16 cellular contexts compared by ENCODE assay signal in genomic region chr9:14418262-14419200, GRCh38.
DNase-seq lines count a peak whose midpoint lies in the region; ATAC-seq and TF ChIP-seq lines count a peak whose summit lies in the region.
"Had no signal": no experiment of that assay in that cellular context is flagged by ENCODE, and none has a peak within 500 bp of the region (broad histone marks: within the 10 kb centered on the region; RNA-seq: fewer than 3 reads in every experiment).

No MANE protein-coding gene starts in this region.

- no peaks in the 10 kb centered on the region for H3K27me3 ChIP-seq in A673 (replicated peaks; ENCODE audit: insufficient read depth, low read depth, low read length, poor library complexity)
- peaks cover 16 to 54% of the 10 kb centered on the region in 2 experiments for H3K27me3 ChIP-seq in mesenchymal stem cell (ENCODE audit: control insufficient read depth in 1 of 2, insufficient read depth in 1 of 2, low read length in 2 of 2)
- H3K27me3 ChIP-seq: neutrophil, upper lobe of left lung had no signal

- peak overlapping the region; percentile 45 for H3K9ac ChIP-seq in mesenchymal stem cell (ENCODE audit: low read length)

- H3K9me3 ChIP-seq in A673 (ENCODE audit: low read depth, low read length, poor library complexity, severe bottlenecking) (no peaks in the 10 kb centered on the region), mesenchymal stem cell (ENCODE audit: control insufficient read depth, low read length) (peaks cover 11% of the 10 kb centered on the region)
- H3K9me3 ChIP-seq: neutrophil, upper lobe of left lung had no signal

- no peak for ATAC-seq in HG02798 (IDR thresholded peaks at IDR 0.05; ENCODE audit: poor library complexity, unreplicated experiment)

- TF ChIP-seq CTCF in A673 (conservative IDR thresholded peaks at IDR 0.05; ENCODE audit: low read depth, low read length), result no peak
- no peak for TF ChIP-seq CTCF in choroid plexus epithelial cell (conservative IDR thresholded peaks at IDR 0.05; ENCODE audit: low read depth, low read length)

- no peak overlapping the region for H3K4me2 ChIP-seq in mesenchymal stem cell (ENCODE audit: low read length, poor library complexity, severe bottlenecking)

- H3K36me3 ChIP-seq in A673 (ENCODE audit: insufficient read depth, low read length, poor library complexity, severe bottlenecking) (no peaks in the 10 kb centered on the region), mesenchymal stem cell (ENCODE audit: control insufficient read depth in 1 of 2, insufficient read depth in 2 of 2, low read depth in 1 of 2, low read length in 2 of 2) (no peaks in the 10 kb centered on the region)
- H3K36me3 ChIP-seq: neutrophil, upper lobe of left lung had no signal

- H3K4me1 ChIP-seq in A673 (ENCODE audit: insufficient read depth, low read length, poor library complexity, severe bottlenecking) (peaks cover 20% of the 10 kb centered on the region), mesenchymal stem cell (ENCODE audit: control insufficient read depth, insufficient read depth, low read depth, low read length) (no peaks in the 10 kb centered on the region)
- H3K4me1 ChIP-seq: upper lobe of left lung had no signal

- no TSS peak for BruUV-seq in A673 (replicated peaks; lab: Mats Ljungman, UMichigan)

- H2AK5ac ChIP-seq in mesenchymal stem cell (ENCODE audit: low read length, severe bottlenecking), result no peak overlapping the region

- H3K23ac ChIP-seq in mesenchymal stem cell (ENCODE audit: low read length in 2 of 2), result no peak overlapping the region

- peak; percentile 90 for DNase-seq in A673 (ENCODE audit: low spot score)
- peak; percentile 77 to 87 for DNase-seq in NCI-H2081 (lab: John Stamatoyannopoulos, UW)
- DNase-seq in choroid plexus epithelial cell (ENCODE audit: low read depth), result peak; percentile 41
- DNase-seq in mesenchymal stem cell, result no peak
- DNase-seq in stimulated activated CD4-positive, alpha-beta T cell treated with anti-CD3 and anti-CD28 coated beads, Interleukin-4, amount 100 ng/mL, for 24 hours, result no peak
- DNase-seq in SW 1271 (lab: John Stamatoyannopoulos, UW), result no peak
- no peak for DNase-seq in HuH-7.5 (ENCODE audit: low spot score)
- DNase-seq: activated CD4-positive, alpha-beta T cell treated with anti-CD3 and anti-CD28 coated beads, Interleukin-2, amount 10 ng/mL, durations not matched to agents 7 days and 5 days; activated CD8-positive, alpha-beta memory T cell treated with anti-CD3 and anti-CD28 coated beads, Interleukin-2, amount 50 U/mL, for 48 hours; CD4-positive, alpha-beta memory T cell; MM.1S; retina; stimulated activated naive CD4-positive, alpha-beta T cell treated with Interleukin-2 at 50 U/mL for 16 hours had no signal

- no peak overlapping the region for H4K8ac ChIP-seq in mesenchymal stem cell (ENCODE audit: low read length)

- POLR2A ChIA-PET in A673 (lab: Charles Lee; ENCODE audit: low non-redundant PET), result interaction anchor here (0.6 to 0.7 kb wide), 5 partner anchors 362 to 973 kb away, joined by 3 to 11 read pairs (median 6); no protein-coding TSS in a partner anchor

- H3K79me1 ChIP-seq in mesenchymal stem cell (replicated peaks; ENCODE audit: low read length, poor library complexity, severe bottlenecking), result no peaks in the 10 kb centered on the region

- no peak overlapping the region for H2AFZ ChIP-seq in mesenchymal stem cell (ENCODE audit: low read depth, low read length)

- no peak overlapping the region for H2BK5ac ChIP-seq in mesenchymal stem cell (ENCODE audit: low read depth, low read length, poor library complexity, severe bottlenecking)

- H2BK15ac ChIP-seq in mesenchymal stem cell (ENCODE audit: low read depth, poor library complexity, severe bottlenecking), result no peak overlapping the region

- intact Hi-C loops in A673 (cut with micrococcal nuclease; ENCODE audit: unreplicated experiment), result loop anchor here (5.0 to 10.0 kb wide), 2 partner anchors 96 to 394 kb away; no protein-coding TSS in a partner anchor

- 91% methylated on average over 5 of the region's 9 CpGs for WGBS in mesenchymal stem cell

- no peak overlapping the region for H4K91ac ChIP-seq in mesenchymal stem cell (ENCODE audit: low read length)

- H3K27ac ChIP-seq in A673 (ENCODE audit: low read depth, low read length, poor library complexity, severe bottlenecking) (peak overlapping the region; percentile 76), mesenchymal stem cell (ENCODE audit: low read length, poor library complexity, severe bottlenecking) (no peak overlapping the region)
- H3K27ac ChIP-seq: neutrophil, upper lobe of left lung had no signal

- H3K4ac ChIP-seq in mesenchymal stem cell (ENCODE audit: low read depth in 1 of 2, low read length in 2 of 2), result no peak overlapping the region

- H2BK12ac ChIP-seq in mesenchymal stem cell (ENCODE audit: low read length in 2 of 2), result no peak overlapping the region

- H3K4me3 ChIP-seq in A673 (ENCODE audit: low read depth, low read length, poor library complexity, severe bottlenecking), result peak overlapping the region; percentile 19
- no peak overlapping the region for H3K4me3 ChIP-seq in choroid plexus epithelial cell (ENCODE audit: low read depth, low read length)
- peak overlapping the region in 1 of 2 experiments; percentile 49 for H3K4me3 ChIP-seq in mesenchymal stem cell (ENCODE audit: insufficient read depth in 1 of 2, low read depth in 1 of 2, low read length in 2 of 2)
- H3K4me3 ChIP-seq: upper lobe of left lung had no signal

- no peak overlapping the region for H3K14ac ChIP-seq in mesenchymal stem cell (ENCODE audit: low read length in 2 of 2)

- H3K18ac ChIP-seq in mesenchymal stem cell (ENCODE audit: low read depth in 1 of 2, low read length in 2 of 2), result no peak overlapping the region

- CTCF ChIA-PET in A673 (lab: Charles Lee), result interaction anchor here (1.1 kb wide), 1 partner anchor 15 kb away, joined by 3 read pairs; no protein-coding TSS in a partner anchor

- no peak overlapping the region for H2BK120ac ChIP-seq in mesenchymal stem cell (ENCODE audit: low read depth, low read length)

Comparison
In these comparisons a context has a peak if more than half of its experiments do, and no peak if none do; other contexts are left out.
1. DNase-seq: peak in A673 (single experiment), NCI-H2081 (2 of 2) and choroid plexus epithelial cell (single experiment); none in mesenchymal stem cell (single experiment), stimulated activated CD4-positive, alpha-beta T cell treated with anti-CD3 and anti-CD28 coated beads, Interleukin-4, amount 100 ng/mL, for 24 hours (single experiment), SW 1271 (0 of 2) and HuH-7.5 (single experiment).